ENCODE assay signal across 11 cellular contexts in the genomic region with DNA sequence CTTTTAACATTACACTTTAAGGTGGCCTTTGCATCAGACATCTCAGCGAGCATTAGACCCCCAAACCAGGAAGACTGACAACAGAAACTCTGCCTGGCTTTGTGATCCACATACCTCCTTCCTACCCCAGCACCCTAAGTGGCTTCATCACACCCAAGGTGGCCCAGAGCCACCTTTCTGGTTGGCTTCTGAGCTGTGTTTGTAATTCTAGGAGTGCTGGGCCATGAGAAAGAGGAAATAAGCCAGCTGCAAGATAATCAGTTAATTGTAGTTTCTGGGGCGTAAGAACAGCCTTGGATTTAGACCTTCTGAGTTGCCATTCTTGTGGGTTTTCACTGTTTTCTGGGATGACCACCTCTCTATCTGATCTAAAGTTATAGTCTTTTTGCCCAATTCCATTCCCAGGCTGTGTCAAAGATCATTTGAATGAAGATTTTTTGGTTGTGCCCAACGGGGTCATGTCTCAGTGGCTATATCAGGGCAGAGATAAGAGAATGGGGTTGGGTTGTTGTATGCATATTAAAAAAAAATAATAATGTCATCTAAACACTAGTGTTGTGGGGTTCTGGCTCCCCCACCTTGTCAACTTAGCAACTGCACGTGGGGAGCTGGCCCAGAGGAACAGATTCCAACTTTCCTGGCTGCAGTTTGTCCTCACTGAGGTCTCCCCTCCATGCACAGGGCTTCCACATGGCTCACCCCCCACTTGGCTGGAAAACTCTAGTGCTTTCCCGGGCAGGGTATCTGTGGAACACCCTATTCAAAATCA.
A peak's percentile ranks its signal among the peaks of the same experiment; 100 is the strongest.
DNase-seq lines count a peak whose midpoint lies in the region; ATAC-seq, FAIRE-seq and TF ChIP-seq lines count a peak whose summit lies in the region.
"Had no signal": no experiment of that assay in that cellular context is flagged by ENCODE, and none has a peak within 500 bp of the region (broad histone marks: within the 10 kb centered on the region; RNA-seq: fewer than 3 reads in every experiment).

No MANE protein-coding gene starts in this region.

- H2AFZ ChIP-seq in K562 (ENCODE audit: low read depth, low read length) = no peak overlapping the region

- H3K4me1 Mint-ChIP-seq in T-helper 2 cell treated with Interferon-gamma antibody and Interleukin-4, amounts not matched to agents 5 μg/mL and 100 μg/mL, for 36 hours (ENCODE audit: low read depth) = peaks cover 2% of the 10 kb centered on the region
- H3K4me1 Mint-ChIP-seq: activated naive CD4-positive, alpha-beta T cell treated with anti-CD3 and anti-CD28 coated beads, Interleukin-2, amount 50 U/mL, for 24 hours had no signal

- in situ Hi-C loops in K562 (cut with MboI) = no loop called here

- no peak for TF ChIP-seq EP300 in K562 (IDR thresholded peaks at IDR 0.05; ENCODE audit: low read length)

- H3K9ac ChIP-seq in K562 (ENCODE audit: insufficient read depth in 1 of 2, low read depth in 2 of 2, low read length in 2 of 2) = no peak overlapping the region

- H3K9me1 ChIP-seq in K562 (ENCODE audit: control insufficient read depth, insufficient read depth, low read length) = no peaks in the 10 kb centered on the region

- no peaks in the 10 kb centered on the region for H3K36me3 Mint-ChIP-seq in T-helper 2 cell treated with Interferon-gamma antibody and Interleukin-4, amounts not matched to agents 5 μg/mL and 100 μg/mL, for 36 hours (ENCODE audit: low read depth)

- 0% methylated on average over 5 of the region's 5 CpGs for WGBS in K562 (ENCODE audit: insufficient coverage, low coverage, missing lambda C conversion rate)

- no peaks in the 10 kb centered on the region for H3K4me1 ChIP-seq in K562 (replicated peaks in 1 of 2; ENCODE audit: control insufficient read depth in 2 of 2, insufficient read depth in 2 of 2, low read length in 2 of 2)
- no peaks in the 10 kb centered on the region for H3K4me1 ChIP-seq in ascending aorta

- POLR2A ChIA-PET in HEK293T (lab: Yijun Ruan, JAX) = no interaction called here
- POLR2A ChIA-PET in K562 (lab: Yijun Ruan, JAX) = no interaction called here

- no peak for FAIRE-seq in K562 (lab: Jason Lieb, UNC)

- H3K9me3 ChIP-seq in K562 (replicated peaks; ENCODE audit: control insufficient read depth, insufficient read depth, low read depth, low read length) = no peaks in the 10 kb centered on the region
- H3K9me3 ChIP-seq in ascending aorta = no peaks in the 10 kb centered on the region
- H3K9me3 ChIP-seq: neutrophil, tibial nerve had no signal

- no peak overlapping the region for H3K4me2 ChIP-seq in K562 (ENCODE audit: insufficient read depth, low read length)

- H3K27ac ChIP-seq in K562 (ENCODE audit: extremely low read depth, low read depth, low read length) (no peak overlapping the region), ascending aorta (no peak overlapping the region)
- H3K27ac ChIP-seq: neutrophil, tibial nerve had no signal

- H3K36me3 ChIP-seq in K562 (ENCODE audit: control insufficient read depth, insufficient read depth, low read length) (no peaks in the 10 kb centered on the region), ascending aorta (no peaks in the 10 kb centered on the region)
- H3K36me3 ChIP-seq: neutrophil, tibial nerve had no signal

- peak in 1 of 3 experiments; percentile 29; a peak in 2 of 6 replicates for TF ChIP-seq CTCF in K562 (IDR thresholded peaks at IDR 0.05 in 2 of 3, conservative IDR thresholded peaks at IDR 0.05 in 1 of 3; ENCODE audit: insufficient read depth in 2 of 3, low read depth in 1 of 3, low read length in 3 of 3)
- TF ChIP-seq CTCF in ascending aorta (IDR thresholded peaks at IDR 0.05) = peak in 1 of 3 experiments; percentile 15

- H3K4me3 Mint-ChIP-seq in T-helper 2 cell treated with Interferon-gamma antibody and Interleukin-4, amounts not matched to agents 5 μg/mL and 100 μg/mL, for 36 hours = no peak overlapping the region
- H3K4me3 Mint-ChIP-seq: activated naive CD4-positive, alpha-beta T cell treated with anti-CD3 and anti-CD28 coated beads, Interleukin-2, amount 50 U/mL, for 24 hours had no signal

- TF ChIP-seq POLR2A in K562 (conservative IDR thresholded peaks at IDR 0.05) = no peak

- ATAC-seq in K562 (no peak), left lobe of liver (peak; percentile 83), HG02852 (IDR thresholded peaks at IDR 0.05; ENCODE audit: unreplicated experiment) (no peak), HG03108 (IDR thresholded peaks at IDR 0.05; ENCODE audit: unreplicated experiment) (no peak)

- no peaks in the 10 kb centered on the region for H3K79me2 ChIP-seq in K562 (ENCODE audit: control insufficient read depth, insufficient read depth, low read length)

- H3K9me3 Mint-ChIP-seq in T-helper 2 cell treated with Interferon-gamma antibody and Interleukin-4, amounts not matched to agents 5 μg/mL and 100 μg/mL, for 36 hours = no peaks in the 10 kb centered on the region

- no peaks in the 10 kb centered on the region for H3K27me3 ChIP-seq in K562 (ENCODE audit: control insufficient read depth in 2 of 2, insufficient read depth in 2 of 2, low read length in 2 of 2)
- no peaks in the 10 kb centered on the region for H3K27me3 ChIP-seq in ascending aorta
- H3K27me3 ChIP-seq: tibial nerve had no signal

- no peaks in the 10 kb centered on the region for H3K27me3 Mint-ChIP-seq in T-helper 2 cell treated with Interferon-gamma antibody and Interleukin-4, amounts not matched to agents 5 μg/mL and 100 μg/mL, for 36 hours (ENCODE audit: low read depth)

- H4K20me1 ChIP-seq in K562 (replicated peaks; ENCODE audit: control insufficient read depth, insufficient read depth, low read length) = no peaks in the 10 kb centered on the region

- H3K27ac Mint-ChIP-seq in T-helper 2 cell treated with Interferon-gamma antibody and Interleukin-4, amounts not matched to agents 5 μg/mL and 100 μg/mL, for 36 hours = no peak overlapping the region
- H3K27ac Mint-ChIP-seq: activated naive CD4-positive, alpha-beta T cell treated with anti-CD3 and anti-CD28 coated beads, Interleukin-2, amount 50 U/mL, for 24 hours had no signal

- BruUV-seq in K562 (replicated peaks; lab: Mats Ljungman, UMichigan) = no TSS peak

- intact Hi-C loops in K562 (cut with micrococcal nuclease) (no loop called here), ascending aorta (cut with DNase I) (no loop called here)

- CTCF ChIA-PET in HEK293T (lab: Yijun Ruan, JAX) = interaction anchor here (0.6 to 0.9 kb wide), 4 partner anchors 9 to 238 kb away, joined by 3 to 8 read pairs (median 4); a partner anchor contains a TSS
- CTCF ChIA-PET in K562 (lab: Yijun Ruan, JAX; ENCODE audit: low intra/inter-chr PET ratio) = no interaction called here

- peak; percentile 74 for DNase-seq in AG20443 (ENCODE audit: low spot score)
- DNase-seq in HEK293T (ENCODE audit: extremely low spot score) = peak; percentile 32
- DNase-seq in K562 (ENCODE audit: extremely low read depth in 1 of 4, low spot score in 3 of 4) = peak; percentile 2 to 8 (median 7)
- DNase-seq in left lobe of liver (ENCODE audit: low spot score) = peak; percentile 45
- no peak for DNase-seq in T-helper 2 cell treated with Interferon-gamma antibody and Interleukin-4, amounts not matched to agents 5 μg/mL and 100 μg/mL, for 36 hours (ENCODE audit: low spot score)
- no peak for DNase-seq in ascending aorta (ENCODE audit: low spot score in 2 of 2)

- H3K4me3 ChIP-seq in K562 (no peak overlapping the region), ascending aorta (no peak overlapping the region)
- H3K4me3 ChIP-seq: tibial nerve had no signal

- no peak for TF ChIP-seq RAD21 in K562 (CRISPR knock-in tag; conservative IDR thresholded peaks at IDR 0.05 in 1 of 2, IDR thresholded peaks at IDR 0.05 in 1 of 2)

TF ChIP-seq in HEK293T, 16 proteins besides CTCF, POLR2A, EP300 and RAD21:
- TF ChIP-seq SP1 (IDR thresholded peaks at IDR 0.05) (no peak), BHLHE40 (IDR thresholded peaks at IDR 0.05; ENCODE audit: borderline replicate concordance) (no peak), ELF4 (IDR thresholded peaks at IDR 0.05) (no peak), FOXM1 (IDR thresholded peaks at IDR 0.05; ENCODE audit: borderline replicate concordance) (no peak), TARDBP (IDR thresholded peaks at IDR 0.05) (no peak), HDGF (IDR thresholded peaks at IDR 0.05; ENCODE audit: borderline replicate concordance) (no peak), ZNF384 (IDR thresholded peaks at IDR 0.05) (no peak), L3MBTL2 (conservative IDR thresholded peaks at IDR 0.05) (no peak), FOXA1 (IDR thresholded peaks at IDR 0.05) (no peak), ARNT (IDR thresholded peaks at IDR 0.05) (no peak)
- TF ChIP-seq, protein P1, sequence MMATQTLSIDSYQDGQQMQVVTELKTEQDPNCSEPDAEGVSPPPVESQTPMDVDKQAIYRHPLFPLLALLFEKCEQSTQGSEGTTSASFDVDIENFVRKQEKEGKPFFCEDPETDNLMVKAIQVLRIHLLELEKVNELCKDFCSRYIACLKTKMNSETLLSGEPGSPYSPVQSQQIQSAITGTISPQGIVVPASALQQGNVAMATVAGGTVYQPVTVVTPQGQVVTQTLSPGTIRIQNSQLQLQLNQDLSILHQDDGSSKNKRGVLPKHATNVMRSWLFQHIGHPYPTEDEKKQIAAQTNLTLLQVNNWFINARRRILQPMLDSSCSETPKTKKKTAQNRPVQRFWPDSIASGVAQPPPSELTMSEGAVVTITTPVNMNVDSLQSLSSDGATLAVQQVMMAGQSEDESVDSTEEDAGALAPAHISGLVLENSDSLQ (IDR thresholded peaks at IDR 0.05) = no peak

TF ChIP-seq in K562, 482 proteins besides CTCF, POLR2A, EP300 and RAD21 (continues in another document):
- TF ChIP-seq, protein P2, sequence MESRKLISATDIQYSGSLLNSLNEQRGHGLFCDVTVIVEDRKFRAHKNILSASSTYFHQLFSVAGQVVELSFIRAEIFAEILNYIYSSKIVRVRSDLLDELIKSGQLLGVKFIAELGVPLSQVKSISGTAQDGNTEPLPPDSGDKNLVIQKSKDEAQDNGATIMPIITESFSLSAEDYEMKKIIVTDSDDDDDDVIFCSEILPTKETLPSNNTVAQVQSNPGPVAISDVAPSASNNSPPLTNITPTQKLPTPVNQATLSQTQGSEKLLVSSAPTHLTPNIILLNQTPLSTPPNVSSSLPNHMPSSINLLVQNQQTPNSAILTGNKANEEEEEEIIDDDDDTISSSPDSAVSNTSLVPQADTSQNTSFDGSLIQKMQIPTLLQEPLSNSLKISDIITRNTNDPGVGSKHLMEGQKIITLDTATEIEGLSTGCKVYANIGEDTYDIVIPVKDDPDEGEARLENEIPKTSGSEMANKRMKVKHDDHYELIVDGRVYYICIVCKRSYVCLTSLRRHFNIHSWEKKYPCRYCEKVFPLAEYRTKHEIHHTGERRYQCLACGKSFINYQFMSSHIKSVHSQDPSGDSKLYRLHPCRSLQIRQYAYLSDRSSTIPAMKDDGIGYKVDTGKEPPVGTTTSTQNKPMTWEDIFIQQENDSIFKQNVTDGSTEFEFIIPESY (CRISPR knock-in tag; IDR thresholded peaks at IDR 0.05) = no peak
- no peak for TF ChIP-seq GTF2A2 (tag; IDR thresholded peaks at IDR 0.05)

Comparison
In these comparisons a context has a peak if more than half of its experiments do, and no peak if none do; other contexts are left out.
1. DNase-seq: peak in AG20443 (single experiment), HEK293T (single experiment), K562 (4 of 4) and left lobe of liver (single experiment); none in T-helper 2 cell treated with Interferon-gamma antibody and Interleukin-4, amounts not matched to agents 5 μg/mL and 100 μg/mL, for 36 hours (single experiment) and ascending aorta (0 of 2).